In the genomic region with DNA sequence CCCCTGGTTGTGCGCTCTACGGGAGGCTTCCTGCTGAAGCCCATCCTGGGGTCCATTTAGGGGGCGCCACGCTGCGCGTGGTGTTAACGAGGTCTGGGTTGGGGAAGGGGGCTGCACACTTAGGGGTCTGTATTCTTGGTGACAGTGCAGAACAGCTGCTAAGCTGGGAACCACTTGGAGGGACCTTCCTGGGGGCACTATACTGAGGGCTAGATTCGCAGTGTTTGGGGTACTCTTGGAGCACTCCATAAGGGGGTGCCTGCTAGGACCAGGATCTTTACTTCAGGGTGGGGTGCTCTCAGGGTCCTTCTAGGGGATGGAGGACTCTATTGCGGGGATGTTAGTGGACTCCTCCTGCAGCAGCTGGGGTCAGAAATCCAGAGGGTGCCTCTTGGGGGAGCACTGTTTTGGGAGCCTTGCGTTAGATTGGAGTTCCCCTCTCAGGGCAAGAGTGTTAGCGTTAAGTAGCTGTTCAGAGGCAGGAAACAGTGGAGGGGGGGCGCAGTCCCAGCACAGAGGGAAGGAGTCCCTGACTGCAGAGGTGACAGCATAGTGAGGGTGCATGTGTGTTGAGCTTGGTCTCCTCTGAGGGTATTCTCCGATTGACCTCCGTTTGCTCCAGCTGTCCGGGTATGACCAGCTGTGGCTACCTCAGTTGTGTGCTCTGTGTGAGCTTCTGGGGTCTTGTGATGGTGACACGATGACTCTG, we compare ENCODE assay signal across 9 cellular contexts. TPM values are rescaled to one million over a fixed set of nuclear protein-coding genes. Genes with fewer than 3 reads are reported as not detected.
DNase-seq lines count a peak whose midpoint lies in the region; ATAC-seq, FAIRE-seq and TF ChIP-seq lines count a peak whose summit lies in the region.
"Had no signal": no experiment of that assay in that cellular context is flagged by ENCODE, and none has a peak within 500 bp of the region (broad histone marks: within the 10 kb centered on the region; RNA-seq: fewer than 3 reads in every experiment).

No MANE protein-coding gene starts in this region.

- peaks cover 4% of the 10 kb centered on the region for H3F3A ChIP-seq in smooth muscle cell (ENCODE audit: low read depth)

- H3K27ac ChIP-seq in K562 (ENCODE audit: extremely low read depth, low read depth, low read length) (peak overlapping the region; percentile 40; the same call in 2 of the 3 replicates), smooth muscle cell (ENCODE audit: low read depth) (no peak overlapping the region), testis (no peak overlapping the region)

- intact Hi-C loops in K562 (cut with micrococcal nuclease) (loop anchor here (5.0 kb wide), 1 partner anchor 56 kb away; no protein-coding TSS in a partner anchor), testis (cut with DNase I; ENCODE audit: low total_unique reads) (no loop called here)

- BruUV-seq in K562 (replicated peaks; lab: Mats Ljungman, UMichigan) = no TSS peak

- H3K79me2 ChIP-seq in K562 (ENCODE audit: control insufficient read depth, insufficient read depth, low read length) = peaks cover 88% of the 10 kb centered on the region
- H3K79me2 ChIP-seq in smooth muscle cell (ENCODE audit: low read depth) = no peaks in the 10 kb centered on the region

- WGBS in K562 (ENCODE audit: insufficient coverage, low coverage, missing lambda C conversion rate) = 3% methylated on average over 16 of the region's 16 CpGs
- WGBS in smooth muscle cell (ENCODE audit: low lambda C conversion rate) = 40% methylated on average over 15 of the region's 16 CpGs
- WGBS in testis, 2 donors = 12 to 13% methylated on average over 14 to 16 of the region's 16 CpGs

- no peak for DNase-seq in activated T-cell treated with anti-CD3 and anti-CD28 coated beads, Interleukin-2, amount 50 U/mL, for 4 hours
- no peak for DNase-seq in activated T-cell treated with anti-CD3 and anti-CD28 coated beads for 4 hours
- peak; percentile 73 for DNase-seq in NB4 (ENCODE audit: low read depth)
- DNase-seq in K562 (ENCODE audit: extremely low read depth in 1 of 4, low spot score in 3 of 4) = peak in 2 of 4 experiments; percentile 7 to 50
- no peak for DNase-seq in smooth muscle cell (lab: John Stamatoyannopoulos, UW; ENCODE audit: unreplicated experiment)
- DNase-seq in testis = no peak
- no peak for DNase-seq in DMS53 treated with DMSO at 0.1 percent for 48 hours (lab: John Stamatoyannopoulos, UW; ENCODE audit: unreplicated experiment)
- no peak for DNase-seq in SW480 (ENCODE audit: low spot score)

- H3K9me3 ChIP-seq in K562 (replicated peaks; ENCODE audit: control insufficient read depth, insufficient read depth, low read depth, low read length) (no peaks in the 10 kb centered on the region), smooth muscle cell (replicated peaks; ENCODE audit: low read depth) (no peaks in the 10 kb centered on the region), testis (no peaks in the 10 kb centered on the region)

- peak overlapping the region; percentile 62 for H3K4me3 ChIP-seq in NB4 (ENCODE audit: low read depth, low read length)
- peak overlapping the region; percentile 75 for H3K4me3 ChIP-seq in K562
- H3K4me3 ChIP-seq in smooth muscle cell = peak overlapping the region; percentile 32
- H3K4me3 ChIP-seq in testis = peak overlapping the region in 1 of 2 donors; percentile 45

- CTCF ChIA-PET in K562 (lab: Yijun Ruan, JAX; ENCODE audit: low intra/inter-chr PET ratio) = no interaction called here

- H3K9me3 Mint-ChIP-seq in activated T-cell treated with anti-CD3 and anti-CD28 coated beads, Interleukin-2, amount 50 U/mL, for 4 hours = no peaks in the 10 kb centered on the region

- H3K4me1 ChIP-seq in K562 (replicated peaks in 1 of 2; ENCODE audit: control insufficient read depth in 2 of 2, insufficient read depth in 2 of 2, low read length in 2 of 2) (peaks cover 47 to 83% of the 10 kb centered on the region in 2 experiments; a peak in 4 of 5 replicates), smooth muscle cell (ENCODE audit: low read depth) (peaks cover 14% of the 10 kb centered on the region), testis (peaks cover 10% of the 10 kb centered on the region)

- H2AFZ ChIP-seq in K562 (ENCODE audit: low read depth, low read length) (no peak overlapping the region; the same call in 1 of the 2 replicates), smooth muscle cell (ENCODE audit: low read depth) (no peak overlapping the region)

- H3K4me2 ChIP-seq in K562 (ENCODE audit: insufficient read depth, low read length) (peak overlapping the region; percentile 84), smooth muscle cell (peak overlapping the region; percentile 81)

- no peaks in the 10 kb centered on the region; the same call in 2 of the 3 replicates for H3K36me3 ChIP-seq in K562 (ENCODE audit: control insufficient read depth, insufficient read depth, low read length)
- no peaks in the 10 kb centered on the region for H3K36me3 ChIP-seq in smooth muscle cell (ENCODE audit: low read depth)
- no peaks in the 10 kb centered on the region for H3K36me3 ChIP-seq in testis (ENCODE audit: low read depth, missing control alignments)

- TF ChIP-seq POLR2A in NB4 (IDR thresholded peaks at IDR 0.05; ENCODE audit: extremely low read depth, insufficient read length) = no peak
- no peak for TF ChIP-seq POLR2A in K562 (conservative IDR thresholded peaks at IDR 0.05)
- no peak for TF ChIP-seq POLR2A in testis (IDR thresholded peaks at IDR 0.05)

- TF ChIP-seq RAD21 in K562 (CRISPR knock-in tag; conservative IDR thresholded peaks at IDR 0.05 in 1 of 2, IDR thresholded peaks at IDR 0.05 in 1 of 2) = no peak

- no peaks in the 10 kb centered on the region for H3K27me3 ChIP-seq in K562 (ENCODE audit: control insufficient read depth in 2 of 2, insufficient read depth in 2 of 2, low read length in 2 of 2)
- H3K27me3 ChIP-seq in smooth muscle cell (ENCODE audit: low read depth) = peaks cover 75% of the 10 kb centered on the region
- H3K27me3 ChIP-seq in testis = no peaks in the 10 kb centered on the region

- H3K9ac ChIP-seq in K562 (ENCODE audit: insufficient read depth in 1 of 2, low read depth in 2 of 2, low read length in 2 of 2) = peak overlapping the region; percentile 21 to 93
- no peak overlapping the region for H3K9ac ChIP-seq in smooth muscle cell (ENCODE audit: low read depth)

- H3K9me1 ChIP-seq in K562 (ENCODE audit: control insufficient read depth, insufficient read depth, low read length) = no peaks in the 10 kb centered on the region

- H4K20me1 ChIP-seq in K562 (replicated peaks; ENCODE audit: control insufficient read depth, insufficient read depth, low read length) (peaks cover 13% of the 10 kb centered on the region), smooth muscle cell (ENCODE audit: low read depth) (no peaks in the 10 kb centered on the region)

- H3K36me3 Mint-ChIP-seq in activated T-cell treated with anti-CD3 and anti-CD28 coated beads, Interleukin-2, amount 50 U/mL, for 4 hours (ENCODE audit: insufficient read depth) = no peaks in the 10 kb centered on the region

- ATAC-seq in activated T-cell treated with anti-CD3 and anti-CD28 coated beads, Interleukin-2, amount 50 U/mL, for 4 hours = no peak
- no peak for ATAC-seq in K562

- no peak for TF ChIP-seq EP300 in K562 (IDR thresholded peaks at IDR 0.05; ENCODE audit: low read length)

- in situ Hi-C loops in K562 (cut with MboI) = no loop called here

- H3K27me3 Mint-ChIP-seq in activated T-cell treated with anti-CD3 and anti-CD28 coated beads, Interleukin-2, amount 50 U/mL, for 4 hours (ENCODE audit: low read depth) = peaks cover 53% of the 10 kb centered on the region

- POLR2A ChIA-PET in K562 (lab: Yijun Ruan, JAX) = interaction anchor here (0.6 to 1.4 kb wide), 4 partner anchors 9 to 19 kb away, joined by 3 to 10 read pairs (median 3); no protein-coding TSS in a partner anchor

- peak overlapping the region; percentile 63 for H3K4me3 Mint-ChIP-seq in activated T-cell treated with anti-CD3 and anti-CD28 coated beads, Interleukin-2, amount 50 U/mL, for 4 hours

- FAIRE-seq in K562 (lab: Jason Lieb, UNC) = no peak
- FAIRE-seq: keratinocyte had no signal

- H3K4me1 Mint-ChIP-seq in activated T-cell treated with anti-CD3 and anti-CD28 coated beads, Interleukin-2, amount 50 U/mL, for 4 hours (ENCODE audit: low read depth) = peaks cover 60% of the 10 kb centered on the region

- no peak for TF ChIP-seq CTCF in NB4 (IDR thresholded peaks at IDR 0.05; ENCODE audit: low read depth, low read length)
- TF ChIP-seq CTCF in K562 (IDR thresholded peaks at IDR 0.05 in 2 of 3, conservative IDR thresholded peaks at IDR 0.05 in 1 of 3; ENCODE audit: insufficient read depth in 2 of 3, low read depth in 1 of 3, low read length in 3 of 3) = no peak
- no peak for TF ChIP-seq CTCF in smooth muscle cell (IDR thresholded peaks at IDR 0.05; ENCODE audit: borderline replicate concordance, insufficient read depth, poor library complexity, severe bottlenecking)
- no peak for TF ChIP-seq CTCF in testis (IDR thresholded peaks at IDR 0.05)

RNA-seq across cellular contexts. Expression of gene PDE4A, which starts 1.1 kb away (rescaled TPM):
- total RNA-seq in activated T-cell treated with anti-CD3 and anti-CD28 coated beads, Interleukin-2, amount 50 U/mL, for 4 hours = 1 to 10 TPM; 4.0 to 4.8 (median 4.2) TPM
- 30.8 and 75.5 TPM in 2 replicates for total RNA-seq in K562 (2011; cell fraction: chromatin; rRNA removed; ENCODE audit: low replicate concordance)
- total RNA-seq in K562 (2011; cell fraction: nucleolus; rRNA removed) = 29.5 and 33.3 TPM in 2 replicates
- total RNA-seq in K562 (2011; cell fraction: nucleoplasm; rRNA removed) = 27.9 and 30.0 TPM in 2 replicates
- total RNA-seq in K562 (2014; rRNA removed) (4.2 and 4.7 TPM in 2 replicates), K562 (2014; rRNA removed; fragmentation: Illumina TruSeq; extraction: Trizol) (3.2 and 3.6 TPM in 2 replicates), K562 (2015; rRNA removed; fragmentation: Illumina TruSeq; extraction: Trizol) (4.6 and 5.1 TPM in 2 replicates), K562 (2021) (25.5 and 26.9 TPM in 2 replicates), smooth muscle cell (2.7 and 3.3 TPM in 2 replicates), testis (10 to 100 TPM; 20.1 to 35.0 TPM)
- polyA plus RNA-seq in K562 (2011; rRNA removed) (6.0 and 7.6 TPM in 2 replicates), K562 (2014; fragmentation: Illumina TruSeq; extraction: Trizol) (15.1 and 16.5 TPM in 2 replicates), K562 (2014; fragmentation: Nextera tagmentation; extraction: Ambion mirVana) (under 1 TPM; 0.66 to 0.68 TPM), K562 (2014; rRNA removed) (14.2 and 14.3 TPM in 2 replicates), smooth muscle cell (12.3 and 16.4 TPM in 2 replicates), testis (ENCODE audit: insufficient read depth, low read depth, low replicate concordance) (35.4 TPM)
- 7.1 and 9.9 TPM in 2 replicates for polyA plus RNA-seq in K562 (2011; cell fraction: cytosol; rRNA removed)
- polyA plus RNA-seq in K562 (2011; cell fraction: nucleus; rRNA removed) = 16.4 and 26.9 TPM in 2 replicates
- polyA plus RNA-seq in K562 (2012) = 12.3 and 18.3 TPM in 2 replicates
- 4.5 and 7.0 TPM in 2 replicates for polyA minus RNA-seq in K562 (2011; rRNA and poly(A)+ RNA removed)
- polyA minus RNA-seq in K562 (2011; cell fraction: cytosol; rRNA and poly(A)+ RNA removed) = 14.0 and 20.1 TPM in 2 replicates
- polyA minus RNA-seq in K562 (2011; cell fraction: nucleus; rRNA and poly(A)+ RNA removed) = 8.8 and 9.9 TPM in 2 replicates

RNA-seq across cellular contexts. Expression of gene CDC37, which starts 18.1 kb away (rescaled TPM):
- 100 to 1,000 TPM; 298 to 311 (median 303) TPM for total RNA-seq in activated T-cell treated with anti-CD3 and anti-CD28 coated beads, Interleukin-2, amount 50 U/mL, for 4 hours
- 143 and 313 TPM in 2 replicates for total RNA-seq in K562 (2011; cell fraction: chromatin; rRNA removed; ENCODE audit: low replicate concordance)
- 204 and 248 TPM in 2 replicates for total RNA-seq in K562 (2011; cell fraction: nucleolus; rRNA removed)
- 196 and 198 TPM in 2 replicates for total RNA-seq in K562 (2011; cell fraction: nucleoplasm; rRNA removed)
- total RNA-seq in K562 (2014; rRNA removed) (374 and 442 TPM in 2 replicates), K562 (2014; rRNA removed; fragmentation: Illumina TruSeq; extraction: Trizol) (92.4 and 108 TPM in 2 replicates), K562 (2015; rRNA removed; fragmentation: Illumina TruSeq; extraction: Trizol) (227 and 233 TPM in 2 replicates), K562 (2021) (220 and 242 TPM in 2 replicates), smooth muscle cell (98.4 and 103 TPM in 2 replicates), testis (100 to 1,000 TPM; 160 to 210 TPM)
- polyA plus RNA-seq in K562 (2011; rRNA removed) (298 and 334 TPM in 2 replicates), K562 (2014; fragmentation: Illumina TruSeq; extraction: Trizol) (188 and 265 TPM in 2 replicates), K562 (2014; fragmentation: Nextera tagmentation; extraction: Ambion mirVana) (10 to 100 TPM in 1 of 2 experiments, 1 to 10 TPM in 1; 6.6 to 12.8 TPM), K562 (2014; rRNA removed) (481 and 538 TPM in 2 replicates), smooth muscle cell (186 and 198 TPM in 2 replicates), testis (ENCODE audit: insufficient read depth, low read depth, low replicate concordance) (170 TPM)
- 268 and 380 TPM in 2 replicates for polyA plus RNA-seq in K562 (2011; cell fraction: cytosol; rRNA removed)
- polyA plus RNA-seq in K562 (2011; cell fraction: nucleus; rRNA removed) = 1,074 and 1,365 TPM in 2 replicates
- polyA plus RNA-seq in K562 (2012) = 226 and 230 TPM in 2 replicates
- polyA minus RNA-seq in K562 (2011; rRNA and poly(A)+ RNA removed) = 76.0 and 124 TPM in 2 replicates
- polyA minus RNA-seq in K562 (2011; cell fraction: cytosol; rRNA and poly(A)+ RNA removed) = 83.3 and 94.9 TPM in 2 replicates
- polyA minus RNA-seq in K562 (2011; cell fraction: nucleus; rRNA and poly(A)+ RNA removed) = 51.0 and 68.2 TPM in 2 replicates

RNA-seq across cellular contexts. Expression of gene TYK2, which starts 41.0 kb away (rescaled TPM):
- total RNA-seq in activated T-cell treated with anti-CD3 and anti-CD28 coated beads, Interleukin-2, amount 50 U/mL, for 4 hours = 100 to 1,000 TPM; 196 to 226 (median 206) TPM
- total RNA-seq in K562 (2011; cell fraction: chromatin; rRNA removed; ENCODE audit: low replicate concordance) = 364 and 893 TPM in 2 replicates
- 386 and 391 TPM in 2 replicates for total RNA-seq in K562 (2011; cell fraction: nucleolus; rRNA removed)
- 314 and 336 TPM in 2 replicates for total RNA-seq in K562 (2011; cell fraction: nucleoplasm; rRNA removed)
- total RNA-seq in K562 (2014; rRNA removed) (132 and 147 TPM in 2 replicates), K562 (2014; rRNA removed; fragmentation: Illumina TruSeq; extraction: Trizol) (56.6 and 57.5 TPM in 2 replicates), K562 (2015; rRNA removed; fragmentation: Illumina TruSeq; extraction: Trizol) (85.0 and 85.9 TPM in 2 replicates), K562 (2021) (123 and 144 TPM in 2 replicates), smooth muscle cell (52.5 and 53.1 TPM in 2 replicates), testis (100 to 1,000 TPM; 112 to 113 TPM)
- polyA plus RNA-seq in K562 (2011; rRNA removed) (51.9 and 75.4 TPM in 2 replicates), K562 (2014; fragmentation: Illumina TruSeq; extraction: Trizol) (125 and 126 TPM in 2 replicates), K562 (2014; fragmentation: Nextera tagmentation; extraction: Ambion mirVana) (10 to 100 TPM; 15.0 to 19.9 TPM), K562 (2014; rRNA removed) (174 and 182 TPM in 2 replicates), smooth muscle cell (90.8 and 98.4 TPM in 2 replicates), testis (ENCODE audit: insufficient read depth, low read depth, low replicate concordance) (47.6 TPM)
- polyA plus RNA-seq in K562 (2011; cell fraction: cytosol; rRNA removed) = 57.5 and 76.1 TPM in 2 replicates
- polyA plus RNA-seq in K562 (2011; cell fraction: nucleus; rRNA removed) = 548 and 794 TPM in 2 replicates
- polyA plus RNA-seq in K562 (2012) = 111 and 155 TPM in 2 replicates
- polyA minus RNA-seq in K562 (2011; rRNA and poly(A)+ RNA removed) = 14.0 and 30.4 TPM in 2 replicates
- 50.7 and 53.3 TPM in 2 replicates for polyA minus RNA-seq in K562 (2011; cell fraction: cytosol; rRNA and poly(A)+ RNA removed)
- 55.5 and 67.1 TPM in 2 replicates for polyA minus RNA-seq in K562 (2011; cell fraction: nucleus; rRNA and poly(A)+ RNA removed)
